8 cellular contexts compared by ENCODE assay signal in the genomic region with DNA sequence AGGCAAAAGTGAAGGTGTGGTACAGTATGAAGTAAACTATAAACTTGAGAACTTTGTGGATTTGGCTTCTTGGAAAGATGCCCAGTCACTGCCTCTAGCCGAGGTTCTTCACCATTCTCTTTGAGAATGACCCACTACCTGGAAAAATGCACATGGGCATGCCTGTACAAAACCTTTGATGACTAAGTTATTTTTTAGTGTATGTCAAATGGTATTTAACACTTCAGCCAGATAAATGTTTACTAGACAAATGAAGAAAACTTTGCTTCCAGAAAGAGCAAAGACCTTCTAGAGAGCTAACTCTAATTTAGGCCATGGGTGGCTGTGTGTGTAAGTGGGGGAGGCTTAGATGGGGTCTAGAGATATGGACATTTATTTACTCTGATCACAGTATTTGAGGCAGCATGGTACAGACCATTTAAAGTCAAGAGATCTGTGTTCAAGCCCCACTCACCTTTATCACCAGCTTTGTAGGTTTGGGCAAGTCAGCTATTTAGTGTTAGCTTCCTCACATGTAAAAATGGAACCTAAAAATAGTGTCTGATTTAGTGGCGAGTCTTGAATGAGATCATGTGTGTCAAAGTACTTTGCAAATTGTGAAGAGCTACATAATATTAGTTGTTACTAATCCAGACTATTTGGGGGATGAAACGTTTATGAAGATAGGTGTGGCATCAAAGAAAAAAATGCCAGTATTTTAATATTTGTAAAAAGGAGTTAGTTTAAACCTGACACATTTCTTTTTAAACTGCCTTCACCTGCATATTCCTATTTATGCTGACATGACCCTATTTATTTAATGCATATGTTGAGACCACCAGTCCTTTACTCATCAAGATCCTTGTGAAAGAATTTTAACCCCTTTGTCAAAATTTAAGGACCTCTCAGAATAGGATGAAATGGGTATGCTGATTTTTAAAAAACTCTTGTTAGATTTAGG. TPM values are rescaled to one million over a fixed set of nuclear protein-coding genes. Genes with fewer than 3 reads are reported as not detected.
DNase-seq lines count a peak whose midpoint lies in the region; ATAC-seq and TF ChIP-seq lines count a peak whose summit lies in the region.

No MANE protein-coding gene starts in this region.

- TF ChIP-seq POLR2A in uterus (IDR thresholded peaks at IDR 0.05): no peak

- H3K9me3 ChIP-seq in uterus: no peaks in the 10 kb centered on the region

- intact Hi-C loops in uterus (cut with DNase I; ENCODE audit: low total_unique reads): no loop called here

- no peak for ATAC-seq in HG03442 (IDR thresholded peaks at IDR 0.05; ENCODE audit: unreplicated experiment)
- ATAC-seq in GM21447 (IDR thresholded peaks at IDR 0.05; ENCODE audit: unreplicated experiment): no peak

- TF ChIP-seq CTCF in cardiac fibroblast (IDR thresholded peaks at IDR 0.05; ENCODE audit: low read depth, low read length) (no peak), uterus (IDR thresholded peaks at IDR 0.05) (no peak)

- H3K4me3 ChIP-seq in cardiac fibroblast (replicated peaks in 1 of 2; ENCODE audit: low read depth in 2 of 2, low read length in 2 of 2): peak overlapping the region in 1 of 2 donors; percentile 11
- no peak overlapping the region for H3K4me3 ChIP-seq in uterus

- DNase-seq in Daoy (ENCODE audit: low read depth): peak; percentile 59
- DNase-seq in NAMALWA (ENCODE audit: low spot score): peak; percentile 59
- DNase-seq in cardiac fibroblast (ENCODE audit: low read depth in 2 of 2): peak; percentile 49 to 81
- DNase-seq in lung microvascular endothelial cell (ENCODE audit: low read depth in 2 of 2): peak; percentile 40 to 45
- no peak for DNase-seq in uterus
- DNase-seq in activated T-cell treated with anti-CD3 and anti-CD28 coated beads, Interleukin-2, amount 50 U/mL, for 48 hours: no peak

- H3K4me1 ChIP-seq in uterus: no peaks in the 10 kb centered on the region

- H3K27me3 ChIP-seq in uterus: no peaks in the 10 kb centered on the region

- peak overlapping the region; percentile 56 to 67 for H3K27ac ChIP-seq in uterus

- H3K36me3 ChIP-seq in uterus: no peaks in the 10 kb centered on the region

RNA-seq across cellular contexts. Expression of a gene that starts 20.2 kb away (rescaled TPM):
- total RNA-seq in Daoy (2014; rRNA removed; shearing (Covaris generic)): 20.4 and 24.2 TPM in 2 replicates
- total RNA-seq in lung microvascular endothelial cell (11.3 and 14.5 TPM in 2 replicates), uterus (10 to 100 TPM; 31.8 to 63.3 (median 44.0) TPM)

RNA-seq across cellular contexts. Expression of a gene that starts 46.3 kb away (rescaled TPM):
- 0.74 and 0.97 TPM in 2 replicates for total RNA-seq in Daoy (2014; rRNA removed; shearing (Covaris generic))
- total RNA-seq in lung microvascular endothelial cell (0.20 and 0.22 TPM in 2 replicates), uterus (10 to 100 TPM in 1 of 4 donors, 1 to 10 TPM in 3; 1.8 to 14.0 (median 5.4) TPM)

Comparison
In these comparisons a context has a peak if more than half of its experiments do, and no peak if none do; other contexts are left out.
1. DNase-seq: peak in Daoy (single experiment), NAMALWA (single experiment), cardiac fibroblast (2 of 2) and lung microvascular endothelial cell (2 of 2); none in uterus (0 of 2) and activated T-cell treated with anti-CD3 and anti-CD28 coated beads, Interleukin-2, amount 50 U/mL, for 48 hours (0 of 2).